In the genomic region with DNA sequence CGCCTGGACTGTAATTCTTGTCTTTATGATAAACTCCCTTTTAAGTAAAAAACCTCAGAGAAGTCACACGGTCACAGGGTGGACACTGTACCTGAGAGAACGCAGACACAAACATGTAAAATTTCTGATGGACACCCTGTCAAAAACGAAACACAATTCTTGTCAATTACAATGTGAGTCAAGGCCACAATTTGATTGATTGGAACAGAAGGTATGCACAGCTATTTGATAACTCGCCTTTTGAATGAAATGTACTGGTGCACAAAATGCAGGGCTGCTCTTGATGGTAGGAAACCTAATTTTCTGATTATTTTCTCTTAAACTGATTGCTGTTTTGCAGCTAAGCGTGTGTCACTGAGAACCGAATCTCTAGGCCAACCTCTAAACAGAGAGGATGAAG, we compare ENCODE assay signal across 25 cellular contexts. TPM values are rescaled to one million over a fixed set of nuclear protein-coding genes. Genes with fewer than 3 reads are reported as not detected.
"Had no signal": no experiment of that assay in that cellular context is flagged by ENCODE, and none has a peak within 500 bp of the region (broad histone marks: within the 10 kb centered on the region; RNA-seq: fewer than 3 reads in every experiment).

No MANE protein-coding gene starts in this region.

- ATAC-seq: stimulated activated effector memory CD8-positive, alpha-beta T cell treated with anti-CD3 and anti-CD28 coated beads, Interleukin-12 subunit alpha, Interleukin-12 subunit beta, amount 100 ng/mL, for 72 hours; stimulated activated memory B cell treated with anti-CD40 and anti-IgM and Interleukin-4, amounts not matched to agents 10 μg/mL and 1 μg/mL and 100 μg/mL, for 72 hours; stimulated activated naive B cell treated with anti-CD40 and anti-IgM and Interleukin-4, amounts not matched to agents 10 μg/mL and 1 μg/mL and 100 μg/mL, for 72 hours; stimulated activated naive CD8-positive, alpha-beta T cell treated with anti-CD3 and anti-CD28 coated beads, Interleukin-15, amount 100 ng/mL, for 72 hours; stimulated activated naive CD8-positive, alpha-beta T cell treated with anti-CD3 and anti-CD28 coated beads, Interleukin-15, Interleukin-2, amounts not matched to agents 100 U/mL and 50 U/mL, for 24 hours; upper lobe of right lung had no signal

- H3K27me3 ChIP-seq: stomach, suprapubic skin, testis, thyroid gland, tibial artery, tibial nerve, upper lobe of left lung, upper lobe of right lung, uterus, vagina had no signal

- H3K9me3 ChIP-seq: suprapubic skin, testis, thoracic aorta, thyroid gland, tibial artery, tibial nerve, upper lobe of right lung, uterus, vagina had no signal

- H3K4me1 ChIP-seq: stomach, suprapubic skin, testis, thyroid gland, tibial artery, tibial nerve, upper lobe of left lung, upper lobe of right lung, uterus, vagina had no signal

- H3K27ac ChIP-seq: stomach, suprapubic skin, testis, thoracic aorta, thyroid gland, tibial artery, tibial nerve, upper lobe of left lung, upper lobe of right lung, uterus, vagina had no signal

- DNase-seq: stimulated activated CD4-positive, alpha-beta T cell treated with anti-CD3 and anti-CD28 coated beads, Interleukin-2, amount 100 ng/mL, for 48 hours; stimulated activated CD4-positive, alpha-beta T cell treated with anti-CD3 and anti-CD28 coated beads, Interleukin-4, amount 100 ng/mL, for 1 hour; stimulated activated CD4-positive, alpha-beta T cell treated with anti-CD3 and anti-CD28 coated beads, Interleukin-4, amount 100 ng/mL, for 24 hours; stimulated activated CD4-positive, alpha-beta T cell treated with anti-CD3 and anti-CD28 coated beads, Interleukin-4, amount 100 ng/mL, for 4 hours; stimulated activated CD8-positive, alpha-beta memory T cell treated with anti-CD3 and anti-CD28 coated beads, Interleukin-4, amount 100 ng/mL, for 48 hours; stimulated activated naive B cell treated with anti-CD40 and anti-IgM and Interleukin-4, amounts not matched to agents 10 μg/mL and 1 μg/mL and 100 μg/mL, for 72 hours; stimulated activated naive CD4-positive, alpha-beta T cell; stimulated activated naive CD4-positive, alpha-beta T cell treated with Interleukin-2 at 50 U/mL for 16 hours; stimulated activated naive CD8-positive, alpha-beta T cell treated with anti-CD3 and anti-CD28 coated beads, Interleukin-15, amount 100 ng/mL, for 72 hours; stimulated activated naive CD8-positive, alpha-beta T cell treated with anti-CD3 and anti-CD28 coated beads, Interleukin-15, Interleukin-2, amounts not matched to agents 100 U/mL and 50 U/mL, for 24 hours; stomach; substantia nigra; testis; thyroid gland; tibial artery; trophoblast cell; upper lobe of left lung; upper lobe of right lung; uterus had no signal

- H3K36me3 ChIP-seq: stomach, suprapubic skin, thoracic aorta, thyroid gland, tibial artery, tibial nerve, upper lobe of left lung, upper lobe of right lung, uterus, vagina had no signal

- H3K4me3 ChIP-seq: stomach, suprapubic skin, testis, thoracic aorta, thyroid gland, tibial artery, tibial nerve, upper lobe of left lung, upper lobe of right lung, uterus, vagina had no signal

RNA-seq across cellular contexts. Expression of a gene that starts 9.2 kb away (rescaled TPM):
- total RNA-seq: vagina had no signal
